1 cellular context compared by ENCODE assay signal in genomic region chr19:42420055-42420544, GRCh38.
TF ChIP-seq lines count a peak whose summit lies in the region.

No MANE protein-coding gene starts in this region.

TF ChIP-seq in HepG2, 621 proteins besides CTCF, POLR2A, EP300 and RAD21 (continued from another document and continues in another):
- TF ChIP-seq FOXP4 (CRISPR knock-in tag; IDR thresholded peaks at IDR 0.05) (no peak), ZNF605 (CRISPR knock-in tag; IDR thresholded peaks at IDR 0.05) (no peak), THRA (CRISPR knock-in tag; IDR thresholded peaks at IDR 0.05; ENCODE audit: borderline replicate concordance) (peak; percentile 23; the same call in 1 of the 2 replicates), PPARG (CRISPR knock-in tag; conservative IDR thresholded peaks at IDR 0.05) (no peak), SMC3 (IDR thresholded peaks at IDR 0.05; ENCODE audit: low read length) (peak; percentile 82), PRDM10 (CRISPR knock-in tag; IDR thresholded peaks at IDR 0.05; ENCODE audit: low read depth) (0 out of 2 replicates have a peak, but pooled peaks have one; percentile 39), DR1 (CRISPR knock-in tag; IDR thresholded peaks at IDR 0.05) (no peak), YEATS4 (CRISPR knock-in tag; IDR thresholded peaks at IDR 0.05; ENCODE audit: borderline replicate concordance) (peak; percentile 26; the same call in 1 of the 2 replicates), HNF4A (CRISPR knock-in tag; IDR thresholded peaks at IDR 0.05) (peak; percentile 46), ZNF331 (CRISPR knock-in tag; IDR thresholded peaks at IDR 0.05) (0 out of 2 replicates have a peak, but pooled peaks have one; percentile 58), MXI1 (IDR thresholded peaks at IDR 0.05; ENCODE audit: borderline replicate concordance, low read depth, low read length) (peak; percentile 48; the same call in 1 of the 3 replicates), ZNF33B (CRISPR knock-in tag; IDR thresholded peaks at IDR 0.05) (no peak), ATAD3A (CRISPR knock-in tag; IDR thresholded peaks at IDR 0.05) (no peak), ZHX1 (CRISPR knock-in tag; IDR thresholded peaks at IDR 0.05; ENCODE audit: low read depth) (no peak), ZNF446 (CRISPR knock-in tag; IDR thresholded peaks at IDR 0.05) (no peak), ESRRA (CRISPR knock-in tag; IDR thresholded peaks at IDR 0.05; ENCODE audit: low read depth) (peak; percentile 73), ZSCAN9 (CRISPR knock-in tag; IDR thresholded peaks at IDR 0.05; ENCODE audit: borderline replicate concordance) (peak; percentile 51; the same call in 1 of the 2 replicates), REPIN1 (CRISPR knock-in tag; IDR thresholded peaks at IDR 0.05; ENCODE audit: borderline replicate concordance, low read depth) (0 out of 2 replicates have a peak, but pooled peaks have one; percentile 20), HNRNPK (IDR thresholded peaks at IDR 0.05; ENCODE audit: low read depth, low read length, poor library complexity, severe bottlenecking) (no peak), IRF1 (CRISPR knock-in tag; IDR thresholded peaks at IDR 0.05; ENCODE audit: low read depth) (no peak), SETDB1 (CRISPR knock-in tag; IDR thresholded peaks at IDR 0.05; ENCODE audit: borderline replicate concordance) (no peak), NCOA1 (CRISPR knock-in tag; IDR thresholded peaks at IDR 0.05) (no peak), ATF1 (CRISPR knock-in tag; IDR thresholded peaks at IDR 0.05) (no peak), ZNF781 (CRISPR knock-in tag; IDR thresholded peaks at IDR 0.05; ENCODE audit: borderline replicate concordance, not compliant biosample characterization) (no peak), REST (IDR thresholded peaks at IDR 0.05; ENCODE audit: borderline replicate concordance in 1 of 2, low read depth in 1 of 2, low read length in 2 of 2) (no peak), ZNF883 (CRISPR knock-in tag; IDR thresholded peaks at IDR 0.05; ENCODE audit: not compliant biosample characterization) (no peak), ZFP91 (CRISPR knock-in tag; IDR thresholded peaks at IDR 0.05; ENCODE audit: borderline replicate concordance) (0 out of 2 replicates have a peak, but pooled peaks have one; percentile 14), ZFP36L2 (CRISPR knock-in tag; IDR thresholded peaks at IDR 0.05) (no peak), RARA (CRISPR knock-in tag; IDR thresholded peaks at IDR 0.05) (peak; percentile 67), SALL2 (CRISPR knock-in tag; IDR thresholded peaks at IDR 0.05) (no peak), SNAPC4 (CRISPR knock-in tag; IDR thresholded peaks at IDR 0.05) (no peak), KAT8 (CRISPR knock-in tag; IDR thresholded peaks at IDR 0.05) (peak; percentile 44; the same call in 1 of the 2 replicates), HNF4G (IDR thresholded peaks at IDR 0.05; ENCODE audit: borderline replicate concordance, low read depth, low read length) (no peak), HNF4G (CRISPR knock-in tag; IDR thresholded peaks at IDR 0.05; ENCODE audit: borderline replicate concordance, low read depth) (no peak), SALL1 (CRISPR knock-in tag; IDR thresholded peaks at IDR 0.05) (peak; percentile 71), CEBPB (IDR thresholded peaks at IDR 0.05; ENCODE audit: borderline replicate concordance, low read depth, low read length) (no peak), RFXAP (CRISPR knock-in tag; IDR thresholded peaks at IDR 0.05; ENCODE audit: borderline replicate concordance) (no peak), FOSL2 (CRISPR knock-in tag; IDR thresholded peaks at IDR 0.05) (peak; percentile 48), ZNF510 (CRISPR knock-in tag; IDR thresholded peaks at IDR 0.05; ENCODE audit: low read depth) (no peak), ZBTB38 (CRISPR knock-in tag; IDR thresholded peaks at IDR 0.05) (no peak)
